Comparison of ENCODE assay signal across 8 cellular contexts in the genomic region with DNA sequence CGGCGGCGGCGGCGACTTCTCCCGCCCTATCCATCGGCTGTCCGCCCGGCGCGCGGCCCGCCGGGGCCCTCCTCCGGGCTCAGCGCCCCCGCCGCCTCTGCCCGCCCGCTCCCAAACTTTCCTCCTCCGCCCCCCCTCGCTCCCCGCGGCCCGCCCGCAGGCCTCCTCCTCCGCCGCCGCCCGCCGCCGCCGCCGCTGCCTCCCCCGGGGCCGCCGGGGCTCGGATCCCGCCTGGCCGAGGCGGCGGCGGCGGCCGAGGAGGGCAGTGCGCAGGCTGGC. TPM values are rescaled to one million over a fixed set of nuclear protein-coding genes. Genes with fewer than 3 reads are reported as not detected.
DNase-seq lines count a peak whose midpoint lies in the region; ATAC-seq, FAIRE-seq and TF ChIP-seq lines count a peak whose summit lies in the region.

No MANE protein-coding gene starts in this region.

- TF ChIP-seq CTCF in endothelial cell of umbilical vein (IDR thresholded peaks at IDR 0.05; ENCODE audit: extremely low read depth in 1 of 2, insufficient read depth in 1 of 2, low read depth in 1 of 2, low read length in 2 of 2) = no peak
- TF ChIP-seq CTCF in foreskin keratinocyte (conservative IDR thresholded peaks at IDR 0.05) = no peak

- no peaks in the 10 kb centered on the region for H3K9me1 ChIP-seq in endothelial cell of umbilical vein (replicated peaks; ENCODE audit: control insufficient read depth, extremely low read depth, insufficient read depth, low read length)

- CTCF ChIA-PET in endothelial cell of umbilical vein (lab: Charles Lee) = interaction anchor here (0.8 to 1.5 kb wide), 5 partner anchors 32 to 339 kb away, joined by 3 to 10 read pairs (median 6); a partner anchor contains a TSS

- no TSS peak for BruUV-seq in endothelial cell of umbilical vein (replicated peaks; lab: Mats Ljungman, UMichigan)

- no peak overlapping the region for H3K4me2 ChIP-seq in endothelial cell of umbilical vein (ENCODE audit: insufficient read depth, low read length)

- H3K4me3 ChIP-seq in endothelial cell of umbilical vein (replicated peaks in 1 of 3; ENCODE audit: insufficient read depth in 1 of 3, low read depth in 1 of 3, low read length in 3 of 3) (peak overlapping the region in 2 of 3 experiments; percentile 12 to 92), skin epidermis (peak overlapping the region; percentile 55 to 94 (median 63))

- H3K4me1 ChIP-seq in endothelial cell of umbilical vein (ENCODE audit: control insufficient read depth, extremely low read depth, insufficient read depth, low read length) (peaks cover 24% of the 10 kb centered on the region), foreskin keratinocyte (peaks cover 13% of the 10 kb centered on the region)

- H3K9me3 ChIP-seq in KOPT-K1 (ENCODE audit: insufficient read depth, low read length, poor library complexity, severe bottlenecking) (no peaks in the 10 kb centered on the region), endothelial cell of umbilical vein (replicated peaks; ENCODE audit: control insufficient read depth, insufficient read depth, low read length) (no peaks in the 10 kb centered on the region)

- no peak for TF ChIP-seq POLR2A in endothelial cell of umbilical vein (IDR thresholded peaks at IDR 0.05; ENCODE audit: low read depth, low read length)

- intact Hi-C loops in endothelial cell of umbilical vein (cut with micrococcal nuclease) = loop anchor here (1.0 to 5.0 kb wide), 7 partner anchors 40 to 339 kb away; a partner anchor contains a TSS

- dilution Hi-C loops in endothelial cell of umbilical vein (cut with MboI; ENCODE audit: extremely low pct_ligation_motif_present, low sequenced_read_pairs) = no loop called here

- H2AFZ ChIP-seq in endothelial cell of umbilical vein (ENCODE audit: low read depth, low read length) = no peak overlapping the region

- H3K9ac ChIP-seq in endothelial cell of umbilical vein (replicated peaks; ENCODE audit: extremely low read depth, insufficient read depth, low read length) = peak overlapping the region; percentile 36

- H3K79me2 ChIP-seq in endothelial cell of umbilical vein (ENCODE audit: control insufficient read depth, insufficient read depth, low read length) = peaks cover 34% of the 10 kb centered on the region

- peak overlapping the region; percentile 92 for H3K27ac ChIP-seq in KOPT-K1 (ENCODE audit: low read depth, low read length, poor library complexity, severe bottlenecking)
- H3K27ac ChIP-seq in endothelial cell of umbilical vein (ENCODE audit: insufficient read depth, low read depth, low read length) = no peak overlapping the region
- peak overlapping the region in 19 of 21 experiments; percentile 46 to 86 (median 74) for H3K27ac ChIP-seq in skin epidermis
- H3K27ac ChIP-seq in foreskin keratinocyte = no peak overlapping the region

- DNase-seq in endothelial cell of umbilical vein (ENCODE audit: low read depth, low spot score) (no peak), NCI-H2196 treated with DMSO at 0.1 percent for 48 hours (lab: John Stamatoyannopoulos, UW; ENCODE audit: unreplicated experiment) (no peak), foreskin keratinocyte (no peak), GDM1 (lab: John Stamatoyannopoulos, UW) (no peak), C1 segment of cervical spinal cord (lab: John Stamatoyannopoulos, UW) (no peak)

- H3K27me3 ChIP-seq in endothelial cell of umbilical vein (ENCODE audit: control insufficient read depth in 2 of 2, insufficient read depth in 2 of 2, low read length in 2 of 2) (peaks cover 3 to 4% of the 10 kb centered on the region in 2 experiments), foreskin keratinocyte (peaks cover 17% of the 10 kb centered on the region)

- POLR2A ChIA-PET in endothelial cell of umbilical vein (lab: Charles Lee) = interaction anchor here (1.0 kb wide), 1 partner anchor 40 kb away, joined by 5 read pairs; a partner anchor contains a TSS

- no peak for FAIRE-seq in endothelial cell of umbilical vein (lab: Jason Lieb, UNC)

- no peaks in the 10 kb centered on the region for H4K20me1 ChIP-seq in endothelial cell of umbilical vein (replicated peaks; ENCODE audit: control insufficient read depth, extremely low read depth, insufficient read depth, low read length)

- H3K36me3 ChIP-seq in KOPT-K1 (ENCODE audit: insufficient read depth, low read length) (peaks cover 24% of the 10 kb centered on the region), endothelial cell of umbilical vein (ENCODE audit: control insufficient read depth in 2 of 2, extremely low read depth in 1 of 2, insufficient read depth in 2 of 2, low read length in 2 of 2) (no peaks in the 10 kb centered on the region)

- ATAC-seq in GM19035 (IDR thresholded peaks at IDR 0.05; ENCODE audit: unreplicated experiment) = peak; percentile 23
- no peak for ATAC-seq in foreskin keratinocyte

TF ChIP-seq in endothelial cell of umbilical vein, 7 proteins besides CTCF, POLR2A, EP300 and RAD21:
- TF ChIP-seq GATA2 (IDR thresholded peaks at IDR 0.05; ENCODE audit: insufficient read depth, insufficient read length, low read depth, low read length) = no peak
- TF ChIP-seq FOS (IDR thresholded peaks at IDR 0.05; ENCODE audit: borderline replicate concordance, insufficient read depth, low read length) = no peak

RNA-seq across cellular contexts. Expression of a gene that starts 0.5 kb away (rescaled TPM):
- total RNA-seq in endothelial cell of umbilical vein = 42.0 and 42.4 TPM in 2 replicates
- 17.4 and 18.8 TPM in 2 replicates for polyA plus RNA-seq in endothelial cell of umbilical vein
- 25.5 and 25.6 TPM in 2 replicates for polyA plus RNA-seq in endothelial cell of umbilical vein (2011; cell fraction: cytosol; rRNA removed)
- polyA plus RNA-seq in endothelial cell of umbilical vein (2011; cell fraction: nucleus; rRNA removed) = 65.2 and 78.8 TPM in 2 replicates
- polyA plus RNA-seq in endothelial cell of umbilical vein (2012) = 22.4 and 24.1 TPM in 2 replicates
- polyA minus RNA-seq in endothelial cell of umbilical vein = 39.4 and 65.2 TPM in 2 replicates
- polyA minus RNA-seq in endothelial cell of umbilical vein (2011; cell fraction: cytosol; rRNA and poly(A)+ RNA removed) = 13.8 TPM
- 168 and 238 TPM in 2 replicates for polyA minus RNA-seq in endothelial cell of umbilical vein (2011; cell fraction: nucleus; rRNA and poly(A)+ RNA removed)
- total RNA-seq in foreskin keratinocyte = 19.5 and 22.7 TPM in 2 replicates
- polyA plus RNA-seq in foreskin keratinocyte = 9.5 and 9.7 TPM in 2 replicates

RNA-seq across cellular contexts. Expression of a gene that starts 39.7 kb away (rescaled TPM):
- total RNA-seq in endothelial cell of umbilical vein (98.6 and 99.1 TPM in 2 replicates), foreskin keratinocyte (94.0 and 95.6 TPM in 2 replicates)
- polyA plus RNA-seq in endothelial cell of umbilical vein (61.9 and 72.4 TPM in 2 replicates), foreskin keratinocyte (116 and 122 TPM in 2 replicates)
- 91.6 and 99.2 TPM in 2 replicates for polyA plus RNA-seq in endothelial cell of umbilical vein (2011; cell fraction: cytosol; rRNA removed)
- polyA plus RNA-seq in endothelial cell of umbilical vein (2011; cell fraction: nucleus; rRNA removed) = 112 and 118 TPM in 2 replicates
- 85.1 and 104 TPM in 2 replicates for polyA plus RNA-seq in endothelial cell of umbilical vein (2012)
- polyA minus RNA-seq in endothelial cell of umbilical vein = 137 and 176 TPM in 2 replicates
- 35.0 TPM for polyA minus RNA-seq in endothelial cell of umbilical vein (2011; cell fraction: cytosol; rRNA and poly(A)+ RNA removed)
- 153 and 183 TPM in 2 replicates for polyA minus RNA-seq in endothelial cell of umbilical vein (2011; cell fraction: nucleus; rRNA and poly(A)+ RNA removed)

Comparison
In these comparisons a context has a peak if more than half of its experiments do, and no peak if none do; other contexts are left out.
1. H3K27ac ChIP-seq: peak in KOPT-K1 (single experiment) and skin epidermis (19 of 21); none in endothelial cell of umbilical vein (single experiment) and foreskin keratinocyte (single experiment).